13 cellular contexts compared by ENCODE assay signal in genomic region chr1:214310010-214310409, GRCh38. TPM values are rescaled to one million over a fixed set of nuclear protein-coding genes. Genes with fewer than 3 reads are reported as not detected.
DNase-seq lines count a peak whose midpoint lies in the region; ATAC-seq and TF ChIP-seq lines count a peak whose summit lies in the region.
"Had no signal": no experiment of that assay in that cellular context is flagged by ENCODE, and none has a peak within 500 bp of the region (broad histone marks: within the 10 kb centered on the region; RNA-seq: fewer than 3 reads in every experiment).

No MANE protein-coding gene starts in this region.

- H3K9me3 ChIP-seq in esophagus muscularis mucosa, result no peaks in the 10 kb centered on the region
- H3K9me3 ChIP-seq: heart left ventricle had no signal

- no peaks in the 10 kb centered on the region for H3K9me3 Mint-ChIP-seq in activated naive CD8-positive, alpha-beta T cell (ENCODE audit: low read depth)
- H3K9me3 Mint-ChIP-seq in activated naive CD8-positive, alpha-beta T cell treated with anti-CD3 and anti-CD28 coated beads for 36 hours, result no peaks in the 10 kb centered on the region
- H3K9me3 Mint-ChIP-seq in T-cell, result no peaks in the 10 kb centered on the region

- POLR2A ChIA-PET in T-cell (lab: Charles Lee), result no interaction called here

- CTCF ChIA-PET in T-cell (lab: Charles Lee), result no interaction called here

- H3K4me3 Mint-ChIP-seq in activated naive CD8-positive, alpha-beta T cell, result peak overlapping the region; percentile 14
- no peak overlapping the region for H3K4me3 Mint-ChIP-seq in activated naive CD8-positive, alpha-beta T cell treated with anti-CD3 and anti-CD28 coated beads for 36 hours
- H3K4me3 Mint-ChIP-seq in T-cell, result peak overlapping the region; percentile 13 to 74 (median 44)

- H3K27me3 ChIP-seq in esophagus muscularis mucosa, result no peaks in the 10 kb centered on the region
- H3K27me3 ChIP-seq: heart left ventricle had no signal

- ATAC-seq in HG02938 (IDR thresholded peaks at IDR 0.05; ENCODE audit: unreplicated experiment), result peak; percentile 60
- no peak for ATAC-seq in T-cell (replicated peaks in 1 of 4)
- ATAC-seq in omental fat pad (ENCODE audit: low FRiP score), result peak; percentile 67
- ATAC-seq in HG03280 (IDR thresholded peaks at IDR 0.05; ENCODE audit: unreplicated experiment), result no peak
- ATAC-seq: heart left ventricle had no signal

- intact Hi-C loops in esophagus muscularis mucosa (cut with DNase I), result no loop called here

- TF ChIP-seq POLR2A in esophagus muscularis mucosa (IDR thresholded peaks at IDR 0.05; ENCODE audit: low read depth), result no peak

- peaks cover 0 to 11% (median 4%) of the 10 kb centered on the region in 4 donors for H3K36me3 ChIP-seq in esophagus muscularis mucosa

- H3K4me1 Mint-ChIP-seq in activated naive CD8-positive, alpha-beta T cell (ENCODE audit: low read depth), result peaks cover 43% of the 10 kb centered on the region
- H3K4me1 Mint-ChIP-seq in activated naive CD8-positive, alpha-beta T cell treated with anti-CD3 and anti-CD28 coated beads for 36 hours, result peaks cover 22% of the 10 kb centered on the region
- H3K4me1 Mint-ChIP-seq in T-cell, result peaks cover 38 to 62% (median 46%) of the 10 kb centered on the region in 3 donors

- H3K27me3 Mint-ChIP-seq in activated naive CD8-positive, alpha-beta T cell, result no peaks in the 10 kb centered on the region
- H3K27me3 Mint-ChIP-seq in activated naive CD8-positive, alpha-beta T cell treated with anti-CD3 and anti-CD28 coated beads for 36 hours, result no peaks in the 10 kb centered on the region
- H3K27me3 Mint-ChIP-seq in T-cell, result no peaks in the 10 kb centered on the region

- no peak overlapping the region for H3K27ac Mint-ChIP-seq in activated naive CD8-positive, alpha-beta T cell
- H3K27ac Mint-ChIP-seq in activated naive CD8-positive, alpha-beta T cell treated with anti-CD3 and anti-CD28 coated beads for 36 hours, result no peak overlapping the region
- peak overlapping the region in 1 of 2 donors; percentile 3 for H3K27ac Mint-ChIP-seq in T-cell

- no peak overlapping the region for H3K4me3 ChIP-seq in esophagus muscularis mucosa
- H3K4me3 ChIP-seq: smooth muscle cell had no signal

- peaks cover 0 to 16% (median 0%) of the 10 kb centered on the region in 4 donors for H3K4me1 ChIP-seq in esophagus muscularis mucosa

- TF ChIP-seq EP300 in esophagus muscularis mucosa (IDR thresholded peaks at IDR 0.05), result no peak

- no peak for TF ChIP-seq CTCF in omental fat pad (IDR thresholded peaks at IDR 0.05)
- no peak for TF ChIP-seq CTCF in esophagus muscularis mucosa (IDR thresholded peaks at IDR 0.05)

- 78% methylated on average over 3 of the region's 3 CpGs for WGBS in esophagus muscularis mucosa

- peaks cover 6% of the 10 kb centered on the region for H3K36me3 Mint-ChIP-seq in activated naive CD8-positive, alpha-beta T cell
- peaks cover 3% of the 10 kb centered on the region for H3K36me3 Mint-ChIP-seq in activated naive CD8-positive, alpha-beta T cell treated with anti-CD3 and anti-CD28 coated beads for 36 hours
- H3K36me3 Mint-ChIP-seq in T-cell, result peaks cover 7% of the 10 kb centered on the region

- no peak overlapping the region for H3K27ac ChIP-seq in esophagus muscularis mucosa (replicated peaks in 1 of 4)

- no peak for DNase-seq in activated naive CD8-positive, alpha-beta T cell treated with anti-CD3 and anti-CD28 coated beads for 36 hours
- DNase-seq in T-cell, result no peak
- DNase-seq in omental fat pad (ENCODE audit: low spot score), result no peak
- no peak for DNase-seq in dermis blood vessel endothelial cell
- no peak for DNase-seq in esophagus muscularis mucosa (ENCODE audit: extremely low spot score)
- DNase-seq: caudate nucleus, heart left ventricle, NCI-H2107, Right ventricle myocardium superior had no signal

RNA-seq across cellular contexts. Expression of gene SMYD2, which starts 29.1 kb away (rescaled TPM):
- total RNA-seq in activated naive CD8-positive, alpha-beta T cell treated with anti-CD3 and anti-CD28 coated beads for 36 hours, result 10 to 100 TPM; 37.0 to 38.4 TPM
- total RNA-seq in T-cell (10 to 100 TPM; 27.3 to 35.2 (median 34.4) TPM), omental fat pad (10 to 100 TPM; 22.7 to 45.1 (median 26.5) TPM), dermis blood vessel endothelial cell (160 and 174 TPM in 2 replicates), esophagus muscularis mucosa (10 to 100 TPM; 15.0 to 19.7 (median 18.4) TPM)

Comparison
In these comparisons a context has a peak if more than half of its experiments do, and no peak if none do; other contexts are left out.
1. ATAC-seq: peak in HG02938 (single experiment) and omental fat pad (single experiment); none in T-cell (0 of 4) and HG03280 (single experiment).